Comparison of ENCODE assay signal across 8 cellular contexts in genomic region chr5:144947019-144947418, GRCh38.
"Had no signal": no experiment of that assay in that cellular context is flagged by ENCODE, and none has a peak within 500 bp of the region (broad histone marks: within the 10 kb centered on the region; RNA-seq: fewer than 3 reads in every experiment).

No MANE protein-coding gene starts in this region.

- ATAC-seq: GM23338 had no signal

- H3K27ac Mint-ChIP-seq: GM23338, H9 had no signal

- H3K4me3 Mint-ChIP-seq: GM23338, H9 had no signal

- FAIRE-seq: H1, H54, HTR-8/SVneo had no signal

- H2AFZ ChIP-seq: GM23338 had no signal

- H3K27ac ChIP-seq: KMS-11 had no signal

- DNase-seq: H9, HCEC 1CT, KBM-7 had no signal

- H3K4me3 ChIP-seq: GM23338 had no signal

- H3K4me2 ChIP-seq: GM23338, KMS-11 had no signal

- H3K9me3 Mint-ChIP-seq: GM23338, H9 had no signal
